In the genomic region with DNA sequence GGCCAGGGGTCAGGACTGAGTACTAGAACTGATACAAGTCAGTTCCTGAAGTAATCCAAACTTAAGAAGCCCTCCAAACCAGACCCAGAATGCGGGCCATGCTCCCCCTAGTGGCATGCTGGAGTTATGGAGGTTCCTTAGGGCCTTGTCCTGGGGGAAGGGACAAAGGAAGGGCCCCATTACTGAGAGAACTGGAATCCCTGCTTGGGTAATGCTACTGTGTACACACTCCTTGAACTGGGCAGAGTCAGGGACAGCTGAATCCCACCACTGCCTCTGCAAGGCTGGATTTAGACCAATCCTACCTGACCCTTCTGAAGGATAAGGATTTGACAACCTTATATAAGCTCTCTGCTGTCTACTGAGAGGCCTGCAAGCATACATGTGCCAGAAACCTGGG, we compare ENCODE assay signal across 1 cellular context.
A peak's percentile ranks its signal among the peaks of the same experiment; 100 is the strongest.
TF ChIP-seq lines count a peak whose summit lies in the region.

No MANE protein-coding gene starts in this region.

TF ChIP-seq in HepG2, 621 proteins besides CTCF, POLR2A, EP300 and RAD21 (continued from another document and continues in another):
- TF ChIP-seq KIAA2018 (CRISPR knock-in tag; IDR thresholded peaks at IDR 0.05; ENCODE audit: borderline replicate concordance) = no peak
- peak; percentile 53; the same call in 1 of the 2 replicates for TF ChIP-seq ETV6 (CRISPR knock-in tag; conservative IDR thresholded peaks at IDR 0.05)
- no peak for TF ChIP-seq ZNF232 (CRISPR knock-in tag; IDR thresholded peaks at IDR 0.05; ENCODE audit: borderline replicate concordance)
- TF ChIP-seq ZNF260 (CRISPR knock-in tag; IDR thresholded peaks at IDR 0.05; ENCODE audit: borderline replicate concordance, low read depth) = no peak
- no peak for TF ChIP-seq SAFB2 (CRISPR knock-in tag; IDR thresholded peaks at IDR 0.05; ENCODE audit: borderline replicate concordance, low read depth)
- no peak for TF ChIP-seq HNRNPL (IDR thresholded peaks at IDR 0.05; ENCODE audit: low read depth, low read length)
- no peak for TF ChIP-seq KLF11 (CRISPR knock-in tag; IDR thresholded peaks at IDR 0.05)
- 0 out of 2 replicates have a peak, but pooled peaks have one; percentile 17 for TF ChIP-seq FOXO1 (CRISPR knock-in tag; IDR thresholded peaks at IDR 0.05)
- TF ChIP-seq ZNF546 (CRISPR knock-in tag; conservative IDR thresholded peaks at IDR 0.05) = no peak
- no peak for TF ChIP-seq ZNF101 (CRISPR knock-in tag; IDR thresholded peaks at IDR 0.05; ENCODE audit: borderline replicate concordance, low read depth)
- no peak for TF ChIP-seq LCORL (IDR thresholded peaks at IDR 0.05)
- 0 out of 2 replicates have a peak, but pooled peaks have one; percentile 27 for TF ChIP-seq LCORL (CRISPR knock-in tag; IDR thresholded peaks at IDR 0.05)
- TF ChIP-seq, protein P1, sequence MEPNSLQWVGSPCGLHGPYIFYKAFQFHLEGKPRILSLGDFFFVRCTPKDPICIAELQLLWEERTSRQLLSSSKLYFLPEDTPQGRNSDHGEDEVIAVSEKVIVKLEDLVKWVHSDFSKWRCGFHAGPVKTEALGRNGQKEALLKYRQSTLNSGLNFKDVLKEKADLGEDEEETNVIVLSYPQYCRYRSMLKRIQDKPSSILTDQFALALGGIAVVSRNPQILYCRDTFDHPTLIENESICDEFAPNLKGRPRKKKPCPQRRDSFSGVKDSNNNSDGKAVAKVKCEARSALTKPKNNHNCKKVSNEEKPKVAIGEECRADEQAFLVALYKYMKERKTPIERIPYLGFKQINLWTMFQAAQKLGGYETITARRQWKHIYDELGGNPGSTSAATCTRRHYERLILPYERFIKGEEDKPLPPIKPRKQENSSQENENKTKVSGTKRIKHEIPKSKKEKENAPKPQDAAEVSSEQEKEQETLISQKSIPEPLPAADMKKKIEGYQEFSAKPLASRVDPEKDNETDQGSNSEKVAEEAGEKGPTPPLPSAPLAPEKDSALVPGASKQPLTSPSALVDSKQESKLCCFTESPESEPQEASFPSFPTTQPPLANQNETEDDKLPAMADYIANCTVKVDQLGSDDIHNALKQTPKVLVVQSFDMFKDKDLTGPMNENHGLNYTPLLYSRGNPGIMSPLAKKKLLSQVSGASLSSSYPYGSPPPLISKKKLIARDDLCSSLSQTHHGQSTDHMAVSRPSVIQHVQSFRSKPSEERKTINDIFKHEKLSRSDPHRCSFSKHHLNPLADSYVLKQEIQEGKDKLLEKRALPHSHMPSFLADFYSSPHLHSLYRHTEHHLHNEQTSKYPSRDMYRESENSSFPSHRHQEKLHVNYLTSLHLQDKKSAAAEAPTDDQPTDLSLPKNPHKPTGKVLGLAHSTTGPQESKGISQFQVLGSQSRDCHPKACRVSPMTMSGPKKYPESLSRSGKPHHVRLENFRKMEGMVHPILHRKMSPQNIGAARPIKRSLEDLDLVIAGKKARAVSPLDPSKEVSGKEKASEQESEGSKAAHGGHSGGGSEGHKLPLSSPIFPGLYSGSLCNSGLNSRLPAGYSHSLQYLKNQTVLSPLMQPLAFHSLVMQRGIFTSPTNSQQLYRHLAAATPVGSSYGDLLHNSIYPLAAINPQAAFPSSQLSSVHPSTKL (CRISPR knock-in tag; IDR thresholded peaks at IDR 0.05) = peak; percentile 60
- no peak for TF ChIP-seq ZFP90 (CRISPR knock-in tag; IDR thresholded peaks at IDR 0.05; ENCODE audit: borderline replicate concordance)
- TF ChIP-seq CBX2 (IDR thresholded peaks at IDR 0.05; ENCODE audit: low read depth, low read length) = no peak
- TF ChIP-seq CBX2 (CRISPR knock-in tag; IDR thresholded peaks at IDR 0.05; ENCODE audit: low read depth) = no peak
- TF ChIP-seq PHF21A (CRISPR knock-in tag; IDR thresholded peaks at IDR 0.05) = 0 out of 2 replicates have a peak, but pooled peaks have one; percentile 29
- no peak; the same call in 1 of the 2 replicates for TF ChIP-seq KLF6 (CRISPR knock-in tag; IDR thresholded peaks at IDR 0.05)
- no peak for TF ChIP-seq SNAPC5 (CRISPR knock-in tag; IDR thresholded peaks at IDR 0.05; ENCODE audit: borderline replicate concordance)
- 0 out of 2 replicates have a peak, but pooled peaks have one; percentile 22 for TF ChIP-seq GATAD1 (CRISPR knock-in tag; IDR thresholded peaks at IDR 0.05)
- TF ChIP-seq, protein P2, sequence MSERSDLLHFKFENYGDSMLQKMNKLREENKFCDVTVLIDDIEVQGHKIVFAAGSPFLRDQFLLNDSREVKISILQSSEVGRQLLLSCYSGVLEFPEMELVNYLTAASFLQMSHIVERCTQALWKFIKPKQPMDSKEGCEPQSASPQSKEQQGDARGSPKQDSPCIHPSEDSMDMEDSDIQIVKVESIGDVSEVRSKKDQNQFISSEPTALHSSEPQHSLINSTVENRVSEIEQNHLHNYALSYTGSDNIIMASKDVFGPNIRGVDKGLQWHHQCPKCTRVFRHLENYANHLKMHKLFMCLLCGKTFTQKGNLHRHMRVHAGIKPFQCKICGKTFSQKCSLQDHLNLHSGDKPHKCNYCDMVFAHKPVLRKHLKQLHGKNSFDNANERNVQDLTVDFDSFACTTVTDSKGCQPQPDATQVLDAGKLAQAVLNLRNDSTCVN (CRISPR knock-in tag; IDR thresholded peaks at IDR 0.05; ENCODE audit: borderline replicate concordance) = 0 out of 2 replicates have a peak, but pooled peaks have one; percentile 56
- no peak for TF ChIP-seq ZBTB3 (CRISPR knock-in tag; IDR thresholded peaks at IDR 0.05; ENCODE audit: borderline replicate concordance, low read depth)
- TF ChIP-seq SALL1 (CRISPR knock-in tag; IDR thresholded peaks at IDR 0.05) = no peak; the same call in 1 of the 2 replicates
- no peak; a peak in 1 of 4 replicates for TF ChIP-seq NR2F1 (CRISPR knock-in tag; IDR thresholded peaks at IDR 0.05)
- TF ChIP-seq XRCC5 (optimal IDR thresholded peaks at IDR 0.05; ENCODE audit: low read length) = peak; percentile 85
- TF ChIP-seq KDM5B (CRISPR knock-in tag; IDR thresholded peaks at IDR 0.05; ENCODE audit: borderline replicate concordance) = no peak
- peak; percentile 63; the same call in 1 of the 2 replicates for TF ChIP-seq CBX5 (CRISPR knock-in tag; IDR thresholded peaks at IDR 0.05; ENCODE audit: borderline replicate concordance)
- TF ChIP-seq CHD2 (IDR thresholded peaks at IDR 0.05; ENCODE audit: low read depth, low read length) = no peak
- no peak for TF ChIP-seq SOX13 (IDR thresholded peaks at IDR 0.05)
- peak in 1 of 2 experiments; percentile 50; a peak in 1 of 4 replicates for TF ChIP-seq SOX13 (CRISPR knock-in tag; conservative IDR thresholded peaks at IDR 0.05 in 1 of 2, IDR thresholded peaks at IDR 0.05 in 1 of 2)
- peak; percentile 83 for TF ChIP-seq STAG1 (CRISPR knock-in tag; IDR thresholded peaks at IDR 0.05)
- TF ChIP-seq, protein P3, sequence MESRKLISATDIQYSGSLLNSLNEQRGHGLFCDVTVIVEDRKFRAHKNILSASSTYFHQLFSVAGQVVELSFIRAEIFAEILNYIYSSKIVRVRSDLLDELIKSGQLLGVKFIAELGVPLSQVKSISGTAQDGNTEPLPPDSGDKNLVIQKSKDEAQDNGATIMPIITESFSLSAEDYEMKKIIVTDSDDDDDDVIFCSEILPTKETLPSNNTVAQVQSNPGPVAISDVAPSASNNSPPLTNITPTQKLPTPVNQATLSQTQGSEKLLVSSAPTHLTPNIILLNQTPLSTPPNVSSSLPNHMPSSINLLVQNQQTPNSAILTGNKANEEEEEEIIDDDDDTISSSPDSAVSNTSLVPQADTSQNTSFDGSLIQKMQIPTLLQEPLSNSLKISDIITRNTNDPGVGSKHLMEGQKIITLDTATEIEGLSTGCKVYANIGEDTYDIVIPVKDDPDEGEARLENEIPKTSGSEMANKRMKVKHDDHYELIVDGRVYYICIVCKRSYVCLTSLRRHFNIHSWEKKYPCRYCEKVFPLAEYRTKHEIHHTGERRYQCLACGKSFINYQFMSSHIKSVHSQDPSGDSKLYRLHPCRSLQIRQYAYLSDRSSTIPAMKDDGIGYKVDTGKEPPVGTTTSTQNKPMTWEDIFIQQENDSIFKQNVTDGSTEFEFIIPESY (CRISPR knock-in tag; IDR thresholded peaks at IDR 0.05) = peak; percentile 51; the same call in 1 of the 2 replicates
- TF ChIP-seq HOXD1 (CRISPR knock-in tag; IDR thresholded peaks at IDR 0.05) = no peak
- TF ChIP-seq NFE2L1 (CRISPR knock-in tag; IDR thresholded peaks at IDR 0.05; ENCODE audit: borderline replicate concordance) = no peak
- TF ChIP-seq SMC3 (IDR thresholded peaks at IDR 0.05; ENCODE audit: low read length) = peak; percentile 76
- TF ChIP-seq, protein P4, sequence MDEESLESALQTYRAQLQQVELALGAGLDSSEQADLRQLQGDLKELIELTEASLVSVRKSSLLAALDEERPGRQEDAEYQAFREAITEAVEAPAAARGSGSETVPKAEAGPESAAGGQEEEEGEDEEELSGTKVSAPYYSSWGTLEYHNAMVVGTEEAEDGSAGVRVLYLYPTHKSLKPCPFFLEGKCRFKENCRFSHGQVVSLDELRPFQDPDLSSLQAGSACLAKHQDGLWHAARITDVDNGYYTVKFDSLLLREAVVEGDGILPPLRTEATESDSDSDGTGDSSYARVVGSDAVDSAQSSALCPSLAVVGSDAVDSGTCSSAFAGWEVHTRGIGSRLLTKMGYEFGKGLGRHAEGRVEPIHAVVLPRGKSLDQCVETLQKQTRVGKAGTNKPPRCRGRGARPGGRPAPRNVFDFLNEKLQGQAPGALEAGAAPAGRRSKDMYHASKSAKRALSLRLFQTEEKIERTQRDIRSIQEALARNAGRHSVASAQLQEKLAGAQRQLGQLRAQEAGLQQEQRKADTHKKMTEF (CRISPR knock-in tag; IDR thresholded peaks at IDR 0.05) = peak; percentile 36; the same call in 1 of the 2 replicates
- TF ChIP-seq ATM (IDR thresholded peaks at IDR 0.05; ENCODE audit: borderline replicate concordance) = no peak
- TF ChIP-seq SETDB1 (CRISPR knock-in tag; IDR thresholded peaks at IDR 0.05; ENCODE audit: borderline replicate concordance) = no peak
- TF ChIP-seq ZNF614 (CRISPR knock-in tag; IDR thresholded peaks at IDR 0.05; ENCODE audit: borderline replicate concordance) = 0 out of 2 replicates have a peak, but pooled peaks have one; percentile 41
- TF ChIP-seq ZNF362 (CRISPR knock-in tag; IDR thresholded peaks at IDR 0.05; ENCODE audit: borderline replicate concordance) = no peak
- TF ChIP-seq, protein P5, sequence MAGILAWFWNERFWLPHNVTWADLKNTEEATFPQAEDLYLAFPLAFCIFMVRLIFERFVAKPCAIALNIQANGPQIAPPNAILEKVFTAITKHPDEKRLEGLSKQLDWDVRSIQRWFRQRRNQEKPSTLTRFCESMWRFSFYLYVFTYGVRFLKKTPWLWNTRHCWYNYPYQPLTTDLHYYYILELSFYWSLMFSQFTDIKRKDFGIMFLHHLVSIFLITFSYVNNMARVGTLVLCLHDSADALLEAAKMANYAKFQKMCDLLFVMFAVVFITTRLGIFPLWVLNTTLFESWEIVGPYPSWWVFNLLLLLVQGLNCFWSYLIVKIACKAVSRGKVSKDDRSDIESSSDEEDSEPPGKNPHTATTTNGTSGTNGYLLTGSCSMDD (CRISPR knock-in tag; IDR thresholded peaks at IDR 0.05) = no peak
- TF ChIP-seq NCOA2 (CRISPR knock-in tag; IDR thresholded peaks at IDR 0.05) = 0 out of 2 replicates have a peak, but pooled peaks have one; percentile 28
